ENCODE assay signal across 24 cellular contexts in genomic region chr3:127760361-127760760, GRCh38.
DNase-seq lines count a peak whose midpoint lies in the region; TF ChIP-seq lines count a peak whose summit lies in the region.
"Had no signal": no experiment of that assay in that cellular context is flagged by ENCODE, and none has a peak within 500 bp of the region (broad histone marks: within the 10 kb centered on the region; RNA-seq: fewer than 3 reads in every experiment).

No MANE protein-coding gene starts in this region.

- peaks cover 0 to 3% of the 10 kb centered on the region in 2 donors for H3K36me3 ChIP-seq in stomach smooth muscle (ENCODE audit: control insufficient read depth in 2 of 2, insufficient read depth in 2 of 2, low read length in 2 of 2)
- H3K36me3 ChIP-seq: lower lobe of right lung, prostate gland had no signal

- H3K9ac ChIP-seq in stomach smooth muscle (ENCODE audit: low read length in 2 of 2): no peak overlapping the region

- peaks cover 48% of the 10 kb centered on the region for H3K4me1 ChIP-seq in stomach smooth muscle (ENCODE audit: control insufficient read depth, insufficient read depth, low read length)
- H3K4me1 ChIP-seq: prostate gland had no signal

- H3K4me3 ChIP-seq in dorsolateral prefrontal cortex: no peak overlapping the region
- no peak overlapping the region for H3K4me3 ChIP-seq in stomach smooth muscle (ENCODE audit: low read length in 2 of 2)
- H3K4me3 ChIP-seq: body of pancreas, lower lobe of right lung, prostate gland had no signal

- intact Hi-C loops in dorsolateral prefrontal cortex (cut with DNase I): loop anchor here in 1 of 2 donors (5.0 kb wide), 1 partner anchor 53 kb away; no protein-coding TSS in a partner anchor

- TF ChIP-seq CTCF in dorsolateral prefrontal cortex (IDR thresholded peaks at IDR 0.05 in 54 of 56, conservative IDR thresholded peaks at IDR 0.05 in 2 of 56; ENCODE audit: low read depth in 1 of 56, partially characterized antibody in 56 of 56): peak in 2 of 56 donors; percentile 5 to 14

- no peaks in the 10 kb centered on the region for H3K9me3 ChIP-seq in stomach smooth muscle (ENCODE audit: control insufficient read depth in 2 of 2, low read length in 2 of 2)
- H3K9me3 ChIP-seq: body of pancreas, lower lobe of right lung, prostate gland had no signal

- H3K27me3 ChIP-seq in dorsolateral prefrontal cortex (no peaks in the 10 kb centered on the region), layer of hippocampus (ENCODE audit: control insufficient read depth, insufficient read depth, low read length) (no peaks in the 10 kb centered on the region), stomach smooth muscle (ENCODE audit: control insufficient read depth in 1 of 2, insufficient read depth in 2 of 2, low read length in 2 of 2) (no peaks in the 10 kb centered on the region)
- H3K27me3 ChIP-seq: body of pancreas had no signal

- DNase-seq in DMS 273 (lab: John Stamatoyannopoulos, UW; ENCODE audit: unreplicated experiment) (peak; percentile 32), DMS 273 treated with DMSO at 0.1 percent for 48 hours (lab: John Stamatoyannopoulos, UW) (no peak), dorsolateral prefrontal cortex (peak in 9 of 10 donors; percentile 44 to 94 (median 78)), NOMO-1 treated with DMSO at 0.1 percent for 48 hours (lab: John Stamatoyannopoulos, UW; ENCODE audit: unreplicated experiment) (no peak), kidney glomerular epithelial cell (lab: John Stamatoyannopoulos, UW) (no peak)
- DNase-seq in central memory CD4-positive, alpha-beta T cell: no peak
- DNase-seq: activated B cell treated with CpG ODN at 0.5 μM for 24 hours; activated CD4-positive, alpha-beta T cell treated with anti-CD3 and anti-CD28 coated beads, Interleukin-2, amount 50 U/mL, for 4 hours; activated CD8-positive, alpha-beta memory T cell treated with anti-CD3 and anti-CD28 coated beads, Interleukin-2, amount 50 U/mL, for 48 hours; body of pancreas; CD8-positive, alpha-beta T cell; DMS53; Kasumi-1; lower lobe of right lung; NCI-H2029 treated with DMSO at 0.1 percent for 48 hours; NCI-H510A; stimulated activated CD4-positive, alpha-beta T cell treated with anti-CD3 and anti-CD28 coated beads, Interleukin-4, amount 100 ng/mL, for 1 hour; stimulated activated naive CD8-positive, alpha-beta T cell treated with anti-CD3 and anti-CD28 coated beads, Interleukin-15, Interleukin-2, amounts not matched to agents 100 U/mL and 50 U/mL, for 24 hours; T-helper 9 cell; trophoblast cell had no signal

- H3K27ac ChIP-seq in dorsolateral prefrontal cortex (peak overlapping the region in 58 of 59 donors; percentile 4 to 94 (median 83)), layer of hippocampus (ENCODE audit: low read depth, low read length) (peak overlapping the region; percentile 1), stomach smooth muscle (ENCODE audit: low read length) (peak overlapping the region; percentile 55)
- H3K27ac ChIP-seq: 22Rv1, body of pancreas, prostate gland had no signal

Comparison
In these comparisons a context has a peak if more than half of its experiments do, and no peak if none do; other contexts are left out.
1. DNase-seq: peak in DMS 273 (single experiment) and dorsolateral prefrontal cortex (9 of 10); none in DMS 273 treated with DMSO at 0.1 percent for 48 hours (single experiment), NOMO-1 treated with DMSO at 0.1 percent for 48 hours (single experiment), central memory CD4-positive, alpha-beta T cell (single experiment) and kidney glomerular epithelial cell (single experiment).
2. H3K27ac ChIP-seq: peak in every context shown above with its lines; median percentile 83 in dorsolateral prefrontal cortex; 55 in stomach smooth muscle; 1 in layer of hippocampus.